Comparison of ENCODE assay signal across 10 cellular contexts in the genomic region with DNA sequence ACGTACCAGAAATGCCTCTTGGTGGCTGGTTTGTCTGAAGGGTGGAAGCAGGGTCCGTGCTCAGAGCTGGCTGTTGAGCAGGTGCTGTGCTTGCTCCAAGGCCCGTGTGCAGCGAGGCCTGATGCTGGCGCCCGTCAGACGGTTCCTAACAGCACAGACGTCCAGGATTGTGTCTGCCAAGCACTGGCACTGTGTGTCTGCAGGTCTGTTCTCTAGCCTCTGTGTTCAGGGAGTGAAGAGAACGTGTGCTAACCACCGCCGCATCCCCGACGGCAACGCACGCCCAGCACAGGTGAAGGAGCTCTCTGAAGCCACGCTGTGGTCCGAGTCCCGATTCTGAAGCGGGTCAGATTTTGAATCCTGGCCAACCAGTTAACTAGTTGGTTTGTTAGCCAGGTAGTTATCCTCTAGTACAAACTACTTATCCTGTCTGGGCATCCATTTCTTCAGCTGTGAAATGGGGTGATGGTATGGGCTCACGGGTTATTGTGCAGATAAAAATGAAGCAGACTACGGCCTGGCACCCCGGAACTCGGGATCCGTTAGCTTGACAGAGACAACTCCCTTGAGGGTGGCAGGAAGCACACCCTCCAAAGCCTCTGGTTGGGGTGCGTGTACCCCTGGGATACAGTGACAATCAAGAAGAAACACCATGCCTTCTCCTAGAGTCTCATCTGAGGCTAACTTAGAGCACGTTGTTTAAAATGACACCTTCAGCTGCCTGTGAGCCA. TPM values are rescaled to one million over a fixed set of nuclear protein-coding genes. Genes with fewer than 3 reads are reported as not detected.
A peak's percentile ranks its signal among the peaks of the same experiment; 100 is the strongest.
DNase-seq lines count a peak whose midpoint lies in the region; FAIRE-seq and TF ChIP-seq lines count a peak whose summit lies in the region.
"Had no signal": no experiment of that assay in that cellular context is flagged by ENCODE, and none has a peak within 500 bp of the region (broad histone marks: within the 10 kb centered on the region; RNA-seq: fewer than 3 reads in every experiment).

No MANE protein-coding gene starts in this region.

- H3K9me3 Mint-ChIP-seq in activated CD4-positive, alpha-beta T cell treated with anti-CD3 and anti-CD28 coated beads, Interleukin-2, amount 10 ng/mL, durations not matched to agents 7 days and 5 days: no peaks in the 10 kb centered on the region

- FAIRE-seq in GM12892 (lab: Jason Lieb, UNC): no peak

- peaks cover 29% of the 10 kb centered on the region for H3K4me1 Mint-ChIP-seq in activated CD4-positive, alpha-beta T cell treated with anti-CD3 and anti-CD28 coated beads, Interleukin-2, amount 10 ng/mL, durations not matched to agents 7 days and 5 days

- H3K27ac ChIP-seq in VCaP (peak overlapping the region; percentile 47), left ventricle myocardium inferior (replicated peaks) (peak overlapping the region; percentile 78), vagina (no peak overlapping the region)

- no peak for TF ChIP-seq POLR2A in vagina (IDR thresholded peaks at IDR 0.05)
- TF ChIP-seq POLR2A in GM12892 (IDR thresholded peaks at IDR 0.05; ENCODE audit: low read depth, low read length): no peak

- CTCF ChIA-PET in activated CD4-positive, alpha-beta T cell treated with anti-CD3 and anti-CD28 coated beads, Interleukin-2, amount 10 ng/mL, durations not matched to agents 7 days and 5 days (lab: Charles Lee): interaction anchor here (0.9 to 3.3 kb wide), 8 partner anchors 9 to 190 kb away, joined by 3 to 22 read pairs (median 4); a partner anchor contains a TSS

- H3K4me1 ChIP-seq in left ventricle myocardium inferior (peaks cover 13% of the 10 kb centered on the region), skeletal muscle satellite cell (ENCODE audit: control insufficient read depth, insufficient read depth, low read length) (peaks cover 6% of the 10 kb centered on the region), vagina (peaks cover 9% of the 10 kb centered on the region)

- TF ChIP-seq CTCF in VCaP (conservative IDR thresholded peaks at IDR 0.05) (no peak), left ventricle myocardium inferior (IDR thresholded peaks at IDR 0.05; ENCODE audit: borderline replicate concordance) (no peak), vagina (IDR thresholded peaks at IDR 0.05) (no peak)

- peak overlapping the region; percentile 83 for H3K27ac Mint-ChIP-seq in activated CD4-positive, alpha-beta T cell treated with anti-CD3 and anti-CD28 coated beads, Interleukin-2, amount 10 ng/mL, durations not matched to agents 7 days and 5 days

- no peak overlapping the region for H3K9ac ChIP-seq in skeletal muscle satellite cell (ENCODE audit: low read depth, low read length)

- no peak overlapping the region for H3K4me3 Mint-ChIP-seq in activated CD4-positive, alpha-beta T cell treated with anti-CD3 and anti-CD28 coated beads, Interleukin-2, amount 10 ng/mL, durations not matched to agents 7 days and 5 days

- no peaks in the 10 kb centered on the region for H3K27me3 ChIP-seq in left ventricle myocardium inferior (ENCODE audit: low read depth)
- no peaks in the 10 kb centered on the region for H3K27me3 ChIP-seq in skeletal muscle satellite cell (ENCODE audit: control insufficient read depth, insufficient read depth, low read length)
- no peaks in the 10 kb centered on the region for H3K27me3 ChIP-seq in vagina
- H3K27me3 ChIP-seq: dorsolateral prefrontal cortex had no signal

- intact Hi-C loops in left ventricle myocardium inferior (cut with micrococcal nuclease) (loop anchor here (5.0 kb wide), 1 partner anchor 102 kb away; no protein-coding TSS in a partner anchor), vagina (cut with DNase I) (loop anchor here (5.0 kb wide), 1 partner anchor 102 kb away; no protein-coding TSS in a partner anchor)

- H3K36me3 Mint-ChIP-seq in activated CD4-positive, alpha-beta T cell treated with anti-CD3 and anti-CD28 coated beads, Interleukin-2, amount 10 ng/mL, durations not matched to agents 7 days and 5 days (ENCODE audit: low read depth): peaks cover 16% of the 10 kb centered on the region

- H3K9me3 ChIP-seq in left ventricle myocardium inferior (replicated peaks) (no peaks in the 10 kb centered on the region), skeletal muscle satellite cell (replicated peaks; ENCODE audit: low read length) (no peaks in the 10 kb centered on the region), vagina (no peaks in the 10 kb centered on the region)

- H3K4me2 ChIP-seq in skeletal muscle satellite cell (ENCODE audit: low read length): peak overlapping the region; percentile 57

- H3K4me3 ChIP-seq in left ventricle myocardium inferior (peak overlapping the region; percentile 42), skeletal muscle satellite cell (ENCODE audit: low read length) (peak overlapping the region; percentile 32), vagina (no peak overlapping the region)

- H3K36me3 ChIP-seq in left ventricle myocardium inferior: peaks cover 39% of the 10 kb centered on the region
- H3K36me3 ChIP-seq in skeletal muscle satellite cell (ENCODE audit: insufficient read depth, low read length): peaks cover 31% of the 10 kb centered on the region
- peaks cover 0 to 30% of the 10 kb centered on the region in 2 donors for H3K36me3 ChIP-seq in vagina

- DNase-seq in activated CD4-positive, alpha-beta T cell treated with anti-CD3 and anti-CD28 coated beads, Interleukin-2, amount 10 ng/mL, durations not matched to agents 7 days and 5 days: no peak
- no peak for DNase-seq in activated CD4-positive, alpha-beta T cell treated with anti-CD3 and anti-CD28 coated beads, Interleukin-2, amount 50 U/mL, for 4 hours
- DNase-seq in left ventricle myocardium inferior (no peak), vagina (ENCODE audit: extremely low spot score in 2 of 2) (no peak), GM12892 (ENCODE audit: insufficient read length) (no peak), GM19240 (ENCODE audit: insufficient read length, low spot score) (no peak)

- POLR2A ChIA-PET in activated CD4-positive, alpha-beta T cell treated with anti-CD3 and anti-CD28 coated beads, Interleukin-2, amount 10 ng/mL, durations not matched to agents 7 days and 5 days (lab: Charles Lee): no interaction called here

- H3K27me3 Mint-ChIP-seq in activated CD4-positive, alpha-beta T cell treated with anti-CD3 and anti-CD28 coated beads, Interleukin-2, amount 10 ng/mL, durations not matched to agents 7 days and 5 days: no peaks in the 10 kb centered on the region

RNA-seq across cellular contexts. Expression of a gene that starts 18.6 kb away (rescaled TPM):
- total RNA-seq in activated CD4-positive, alpha-beta T cell treated with anti-CD3 and anti-CD28 coated beads, Interleukin-2, amount 10 ng/mL, durations not matched to agents 7 days and 5 days: under 1 TPM; 0.60 to 0.62 TPM
- 4.8 TPM for total RNA-seq in left ventricle myocardium inferior
- total RNA-seq in skeletal muscle satellite cell (2012; rRNA removed): 0.76 and 1.3 TPM in 2 replicates
- total RNA-seq in vagina: 0.74 TPM
- not detected for polyA plus RNA-seq in GM12892 (2012; ENCODE audit: missing spikeins)

RNA-seq across cellular contexts. Expression of a gene that starts 32.6 kb away (rescaled TPM):
- not detected for total RNA-seq in activated CD4-positive, alpha-beta T cell treated with anti-CD3 and anti-CD28 coated beads, Interleukin-2, amount 10 ng/mL, durations not matched to agents 7 days and 5 days
- total RNA-seq in left ventricle myocardium inferior (30.7 TPM), vagina (not detected)
- not detected in 2 replicates for total RNA-seq in skeletal muscle satellite cell (2012; rRNA removed)
- not detected for polyA plus RNA-seq in GM12892 (2012; ENCODE audit: missing spikeins)
- total RNA-seq: dorsolateral prefrontal cortex, sciatic nerve had no signal

Comparison
In these comparisons a context has a peak if more than half of its experiments do, and no peak if none do; other contexts are left out.
1. H3K4me3 ChIP-seq: peak in left ventricle myocardium inferior (single experiment) and skeletal muscle satellite cell (single experiment); none in vagina (0 of 2).
2. RNA of a gene that starts 32.6 kb away (total RNA-seq): 30.7 TPM in left ventricle myocardium inferior (single experiment); not detected in activated CD4-positive, alpha-beta T cell treated with anti-CD3 and anti-CD28 coated beads, Interleukin-2, amount 10 ng/mL, durations not matched to agents 7 days and 5 days and not detected in vagina (single experiment); every median in the first group is over 10 times any median in the second.